1 cellular context compared by ENCODE assay signal in genomic region chr11:96817488-96817887, GRCh38.
TF ChIP-seq lines count a peak whose summit lies in the region.

No MANE protein-coding gene starts in this region.

TF ChIP-seq in K562, 482 proteins besides CTCF, POLR2A, EP300 and RAD21 (continued from another document and continues in another):
- no peak for TF ChIP-seq HNRNPLL (IDR thresholded peaks at IDR 0.05; ENCODE audit: low read depth, low read length, poor library complexity, severe bottlenecking)
- TF ChIP-seq ZNF644 (tag; IDR thresholded peaks at IDR 0.05; ENCODE audit: low read depth), result peak; percentile 48; the same call in 1 of the 2 replicates
- TF ChIP-seq ID3 (CRISPR knock-in tag; IDR thresholded peaks at IDR 0.05), result no peak
- 0 out of 2 replicates have a peak, but pooled peaks have one; percentile 33 for TF ChIP-seq ID3 (tag; IDR thresholded peaks at IDR 0.05)
- no peak for TF ChIP-seq ZNF717 (CRISPR knock-in tag; IDR thresholded peaks at IDR 0.05)
- peak; percentile 35; the same call in 1 of the 2 replicates for TF ChIP-seq VEZF1 (CRISPR knock-in tag; IDR thresholded peaks at IDR 0.05)
- no peak for TF ChIP-seq ZBTB26 (CRISPR knock-in tag; IDR thresholded peaks at IDR 0.05)
- peak; percentile 100 for TF ChIP-seq MEIS2 (IDR thresholded peaks at IDR 0.05; ENCODE audit: partially characterized antibody)
- TF ChIP-seq NCOA6 (IDR thresholded peaks at IDR 0.05), result no peak
- TF ChIP-seq TAL1 (IDR thresholded peaks at IDR 0.05), result peak; percentile 91
- peak; percentile 80 for TF ChIP-seq ZBTB12 (CRISPR knock-in tag; IDR thresholded peaks at IDR 0.05)
- no peak for TF ChIP-seq ELF2 (CRISPR knock-in tag; IDR thresholded peaks at IDR 0.05)
- TF ChIP-seq STAT5A (IDR thresholded peaks at IDR 0.05; ENCODE audit: borderline replicate concordance, low read length), result peak; percentile 98
- no peak for TF ChIP-seq NR4A1 (CRISPR knock-in tag; IDR thresholded peaks at IDR 0.05)
- TF ChIP-seq NR4A1 (tag; IDR thresholded peaks at IDR 0.05), result no peak
- TF ChIP-seq ZNF583 (CRISPR knock-in tag; IDR thresholded peaks at IDR 0.05), result no peak
- peak; percentile 74; the same call in 1 of the 2 replicates for TF ChIP-seq KHSRP (IDR thresholded peaks at IDR 0.05)
- no peak for TF ChIP-seq POLR3G (IDR thresholded peaks at IDR 0.05; ENCODE audit: extremely low read depth, insufficient read length, insufficient replicate concordance)
- no peak for TF ChIP-seq SETDB1 (IDR thresholded peaks at IDR 0.05; ENCODE audit: low read length)
- no peak for TF ChIP-seq CBX1 (IDR thresholded peaks at IDR 0.05; ENCODE audit: low read depth)
- TF ChIP-seq ZNF282 (CRISPR knock-in tag; IDR thresholded peaks at IDR 0.05), result no peak
- TF ChIP-seq TCF15 (CRISPR knock-in tag; IDR thresholded peaks at IDR 0.05), result no peak
- no peak for TF ChIP-seq MLX (CRISPR knock-in tag; conservative IDR thresholded peaks at IDR 0.05)
- no peak for TF ChIP-seq ZNF76 (CRISPR knock-in tag; IDR thresholded peaks at IDR 0.05; ENCODE audit: borderline replicate concordance)
- peak; percentile 90 for TF ChIP-seq ZNF175 (CRISPR knock-in tag; IDR thresholded peaks at IDR 0.05; ENCODE audit: low read depth)
- TF ChIP-seq MED1 (CRISPR knock-in tag; IDR thresholded peaks at IDR 0.05; ENCODE audit: borderline replicate concordance), result no peak
- TF ChIP-seq RCOR1 (IDR thresholded peaks at IDR 0.05; ENCODE audit: borderline replicate concordance in 1 of 2, low read depth in 2 of 2, low read length in 2 of 2), result peak; percentile 41 to 97; a peak in 2 of 4 replicates
- TF ChIP-seq ZSCAN32 (CRISPR knock-in tag; IDR thresholded peaks at IDR 0.05), result no peak
- no peak for TF ChIP-seq NR0B1 (IDR thresholded peaks at IDR 0.05; ENCODE audit: partially characterized antibody)
- TF ChIP-seq ZNF639 (CRISPR knock-in tag; conservative IDR thresholded peaks at IDR 0.05 in 1 of 2, IDR thresholded peaks at IDR 0.05 in 1 of 2), result peak in 1 of 2 experiments; percentile 77; a peak in 1 of 4 replicates
- TF ChIP-seq XRCC4 (IDR thresholded peaks at IDR 0.05; ENCODE audit: extremely low read depth, insufficient read depth, insufficient read length), result no peak
- no peak for TF ChIP-seq ZNF79 (CRISPR knock-in tag; IDR thresholded peaks at IDR 0.05; ENCODE audit: low read depth)
- TF ChIP-seq RBM22 (IDR thresholded peaks at IDR 0.05; ENCODE audit: low read depth, low read length, poor library complexity, severe bottlenecking), result no peak
- TF ChIP-seq IRF9 (tag; IDR thresholded peaks at IDR 0.05), result no peak
- TF ChIP-seq ARID3A (IDR thresholded peaks at IDR 0.05; ENCODE audit: borderline replicate concordance, low read depth, low read length), result peak; percentile 81; the same call in 1 of the 2 replicates
- no peak for TF ChIP-seq ZNF511 (CRISPR knock-in tag; IDR thresholded peaks at IDR 0.05)
- TF ChIP-seq RBM17 (IDR thresholded peaks at IDR 0.05; ENCODE audit: borderline replicate concordance, low read depth, low read length), result no peak
- TF ChIP-seq KLF13 (tag; IDR thresholded peaks at IDR 0.05; ENCODE audit: borderline replicate concordance, low read depth), result no peak
- TF ChIP-seq ZKSCAN8 (CRISPR knock-in tag; IDR thresholded peaks at IDR 0.05), result no peak
- no peak for TF ChIP-seq PHF8 (IDR thresholded peaks at IDR 0.05; ENCODE audit: borderline replicate concordance, low read length)
- peak; percentile 43; the same call in 1 of the 2 replicates for TF ChIP-seq CXXC5 (CRISPR knock-in tag; IDR thresholded peaks at IDR 0.05)
- TF ChIP-seq ZNF398 (CRISPR knock-in tag; IDR thresholded peaks at IDR 0.05), result no peak
- TF ChIP-seq HMG20B (CRISPR knock-in tag; IDR thresholded peaks at IDR 0.05), result no peak
- no peak for TF ChIP-seq TARDBP (IDR thresholded peaks at IDR 0.05)
- no peak for TF ChIP-seq CEBPZ (IDR thresholded peaks at IDR 0.05; ENCODE audit: borderline replicate concordance, low read depth, low read length)
- TF ChIP-seq MYBL2 (IDR thresholded peaks at IDR 0.05; ENCODE audit: low read depth), result no peak
- no peak for TF ChIP-seq MYBL2 (CRISPR knock-in tag; IDR thresholded peaks at IDR 0.05; ENCODE audit: borderline replicate concordance)
- TF ChIP-seq CGGBP1 (CRISPR knock-in tag; IDR thresholded peaks at IDR 0.05), result no peak
